In genomic region chr12:106133136-106134087, GRCh38 we compare ENCODE assay signal across 12 cellular contexts. TPM values are rescaled to one million over a fixed set of nuclear protein-coding genes. Genes with fewer than 3 reads are reported as not detected.
DNase-seq lines count a peak whose midpoint lies in the region; ATAC-seq, FAIRE-seq and TF ChIP-seq lines count a peak whose summit lies in the region.
"Had no signal": no experiment of that assay in that cellular context is flagged by ENCODE, and none has a peak within 500 bp of the region (broad histone marks: within the 10 kb centered on the region; RNA-seq: fewer than 3 reads in every experiment).

No MANE protein-coding gene starts in this region.

- H3K27me3 ChIP-seq in H7 (ENCODE audit: control insufficient read depth, insufficient read depth, low read length) = peaks cover 2% of the 10 kb centered on the region; the same call in 1 of the 2 replicates
- H3K27me3 ChIP-seq in stomach = peaks cover 0 to 21% (median 3%) of the 10 kb centered on the region in 3 donors

- no peak overlapping the region for H3K27ac ChIP-seq in stomach

- DNase-seq in H7 = peak; percentile 70
- peak; percentile 78 for DNase-seq in RCC 7860 (ENCODE audit: low spot score)
- DNase-seq in glomerular visceral epithelial cell (ENCODE audit: extremely low spot score) = peak; percentile 62
- DNase-seq in renal cortical epithelial cell (ENCODE audit: low read depth) = peak; percentile 85
- DNase-seq in NCI-H345 treated with DMSO at 0.1 percent for 48 hours (lab: John Stamatoyannopoulos, UW; ENCODE audit: unreplicated experiment) = no peak
- no peak for DNase-seq in DMS153 (lab: John Stamatoyannopoulos, UW)
- no peak for DNase-seq in stomach
- DNase-seq: activated CD8-positive, alpha-beta memory T cell treated with anti-CD3 and anti-CD28 coated beads, Interleukin-2, amount 50 U/mL, for 4 hours; anterior cingulate cortex; NCI-H2029 had no signal

- H3K4me1 ChIP-seq in stomach = peaks cover 26 to 69% (median 44%) of the 10 kb centered on the region in 4 donors

- TF ChIP-seq EP300 in stomach (IDR thresholded peaks at IDR 0.05) = no peak

- no peak for ATAC-seq in HG02885 (IDR thresholded peaks at IDR 0.05; ENCODE audit: poor library complexity, unreplicated experiment)
- ATAC-seq: esophagus mucosa had no signal

- no peaks in the 10 kb centered on the region for H3K36me3 ChIP-seq in H7 (replicated peaks; ENCODE audit: control insufficient read depth, insufficient read depth, low read length)
- H3K36me3 ChIP-seq in stomach = no peaks in the 10 kb centered on the region

- intact Hi-C loops in stomach (cut with DNase I; ENCODE audit: low total_unique reads) = no loop called here

- FAIRE-seq in RCC 7860 (lab: Jason Lieb, UNC) = peak; percentile 88

- no peak for TF ChIP-seq CTCF in stomach (IDR thresholded peaks at IDR 0.05)

- no peak for TF ChIP-seq POLR2A in stomach (IDR thresholded peaks at IDR 0.05)

- WGBS in stomach, 5 donors = 74 to 78% (median 75%) methylated on average over 4 of the region's 4 CpGs

- H3K4me3 ChIP-seq in H7 (ENCODE audit: insufficient read depth, low read depth, low read length) (no peak overlapping the region), stomach (no peak overlapping the region)

- no peaks in the 10 kb centered on the region for H3K9me3 ChIP-seq in stomach

RNA-seq across cellular contexts. Expression of gene NUAK1, which starts 5.3 kb away (rescaled TPM):
- total RNA-seq in H7 (2014; rRNA removed; shearing (Covaris generic)) = 13.6 and 23.1 TPM in 2 replicates
- total RNA-seq in renal cortical epithelial cell (10.8 and 21.4 TPM in 2 replicates), stomach (10 to 100 TPM in 3 of 5 donors, 1 to 10 TPM in 1, under 1 TPM in 1; 0.58 to 79.0 (median 11.7) TPM)
- polyA plus RNA-seq in stomach = 1 to 10 TPM in 2 of 3 donors, under 1 TPM in 1; 0.80 to 2.6 (median 2.4) TPM

Comparison
In these comparisons a context has a peak if more than half of its experiments do, and no peak if none do; other contexts are left out.
1. DNase-seq: peak in H7 (single experiment), RCC 7860 (single experiment), glomerular visceral epithelial cell (single experiment) and renal cortical epithelial cell (single experiment); none in NCI-H345 treated with DMSO at 0.1 percent for 48 hours (single experiment), DMS153 (single experiment) and stomach (single experiment).